In the genomic region with DNA sequence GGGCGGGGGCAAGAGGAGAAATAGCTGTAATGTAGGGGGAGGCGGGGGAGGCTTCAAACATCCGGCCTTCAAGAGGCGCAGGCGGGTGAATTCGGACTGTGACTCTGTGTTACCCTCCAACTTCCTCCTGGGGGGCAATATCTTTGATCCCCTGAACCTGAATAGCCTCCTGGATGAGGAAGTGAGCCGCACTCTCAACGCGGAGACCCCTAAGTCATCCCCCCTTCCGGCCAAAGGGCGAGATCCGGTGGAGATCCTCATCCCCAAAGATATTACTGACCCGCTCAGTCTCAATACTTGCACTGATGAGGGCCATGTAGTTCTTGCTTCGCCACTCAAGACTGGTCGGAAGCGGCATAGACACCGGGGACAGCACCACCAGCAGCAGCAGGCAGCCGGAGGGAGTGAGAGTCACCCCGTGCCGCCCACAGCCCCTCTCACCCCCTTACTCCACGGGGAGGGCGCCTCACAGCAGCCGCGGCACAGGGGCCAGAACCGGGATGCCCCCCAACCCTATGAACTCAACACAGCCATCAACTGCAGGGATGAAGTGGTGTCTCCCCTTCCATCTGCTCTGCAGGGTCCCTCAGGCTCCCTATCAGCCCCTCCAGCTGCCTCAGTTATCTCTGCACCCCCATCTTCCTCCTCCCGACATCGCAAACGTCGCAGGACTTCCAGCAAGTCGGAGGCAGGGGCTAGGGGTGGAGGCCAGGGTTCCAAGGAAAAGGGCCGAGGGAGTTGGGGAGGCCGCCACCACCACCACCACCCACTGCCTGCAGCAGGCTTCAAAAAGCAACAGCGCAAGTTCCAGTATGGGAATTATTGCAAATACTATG, we compare ENCODE assay signal across 7 cellular contexts. TPM values are rescaled to one million over a fixed set of nuclear protein-coding genes. Genes with fewer than 3 reads are reported as not detected.
DNase-seq lines count a peak whose midpoint lies in the region; ATAC-seq and TF ChIP-seq lines count a peak whose summit lies in the region.

No MANE protein-coding gene starts in this region.

- no peaks in the 10 kb centered on the region for H3K9me3 ChIP-seq in GM23248 (ENCODE audit: low read depth)
- no peaks in the 10 kb centered on the region for H3K9me3 ChIP-seq in SU-DHL-6 (ENCODE audit: insufficient read depth, low read length)
- no peaks in the 10 kb centered on the region for H3K9me3 ChIP-seq in lower lobe of right lung
- H3K9me3 ChIP-seq in subcutaneous abdominal adipose tissue (ENCODE audit: control insufficient read depth in 5 of 5, low read length in 5 of 5), result no peaks in the 10 kb centered on the region

- in situ Hi-C loops in GM23248 (cut with MboI), result no loop called here

- H3F3A ChIP-seq in GM23248 (ENCODE audit: insufficient read depth) (peaks cover 22% of the 10 kb centered on the region), SU-DHL-6 (ENCODE audit: insufficient read depth) (peaks cover 68% of the 10 kb centered on the region)

- peak overlapping the region; percentile 76 for H3K4me2 ChIP-seq in GM23248 (ENCODE audit: unreplicated experiment)
- H3K4me2 ChIP-seq in SU-DHL-6 (ENCODE audit: low read depth, low read length, poor library complexity, severe bottlenecking), result peak overlapping the region; percentile 76

- WGBS in GM23248 (ENCODE audit: low coverage in 1 of 2, low lambda C conversion rate in 2 of 2, missing lambda C conversion rate in 2 of 2), 2 experiments, result 22 to 25% methylated on average over 30 to 33 of the region's 33 CpGs

- peaks cover 3% of the 10 kb centered on the region; the same call in 1 of the 2 replicates for H3K36me3 ChIP-seq in GM23248 (ENCODE audit: low read depth)
- no peaks in the 10 kb centered on the region for H3K36me3 ChIP-seq in SU-DHL-6 (ENCODE audit: low read length)
- peaks cover 38% of the 10 kb centered on the region for H3K36me3 ChIP-seq in lower lobe of right lung
- H3K36me3 ChIP-seq in subcutaneous abdominal adipose tissue (ENCODE audit: control insufficient read depth in 5 of 5, insufficient read depth in 5 of 5, low read length in 5 of 5), result peaks cover 0 to 29% (median 23%) of the 10 kb centered on the region in 5 donors

- H3K27ac ChIP-seq in GM23248 (peak overlapping the region; percentile 100), SU-DHL-6 (ENCODE audit: low read depth, low read length) (peak overlapping the region; percentile 96), lower lobe of right lung (peak overlapping the region; percentile 98), subcutaneous abdominal adipose tissue (ENCODE audit: low read depth, low read length) (peak overlapping the region; percentile 95)

- TF ChIP-seq CTCF in SU-DHL-6 (IDR thresholded peaks at IDR 0.05; ENCODE audit: insufficient read depth, low read length, poor library complexity, severe bottlenecking), result no peak
- no peak for TF ChIP-seq CTCF in lower lobe of right lung (IDR thresholded peaks at IDR 0.05)

- no peaks in the 10 kb centered on the region for H3K27me3 ChIP-seq in GM23248 (replicated peaks; ENCODE audit: insufficient read depth)
- no peaks in the 10 kb centered on the region for H3K27me3 ChIP-seq in SU-DHL-6 (ENCODE audit: low read length)
- H3K27me3 ChIP-seq in lower lobe of right lung (ENCODE audit: low read depth), result no peaks in the 10 kb centered on the region
- H3K27me3 ChIP-seq in subcutaneous abdominal adipose tissue (ENCODE audit: control insufficient read depth in 5 of 5, insufficient read depth in 4 of 5, low read length in 5 of 5), result no peaks in the 10 kb centered on the region

- no peaks in the 10 kb centered on the region for H4K20me1 ChIP-seq in GM23248 (ENCODE audit: insufficient read depth)
- no peaks in the 10 kb centered on the region for H4K20me1 ChIP-seq in SU-DHL-6 (ENCODE audit: low read depth, low read length)

- peaks cover 60% of the 10 kb centered on the region for H3K79me2 ChIP-seq in GM23248 (ENCODE audit: insufficient read depth)
- peaks cover 39% of the 10 kb centered on the region for H3K79me2 ChIP-seq in SU-DHL-6 (ENCODE audit: insufficient read depth, low read length)

- H3K4me3 ChIP-seq in GM23248 (peak overlapping the region; percentile 92), SU-DHL-6 (ENCODE audit: insufficient read depth, low read length, poor library complexity, severe bottlenecking) (peak overlapping the region; percentile 88), lower lobe of right lung (peak overlapping the region; percentile 93), subcutaneous abdominal adipose tissue (ENCODE audit: low read depth in 1 of 5, low read length in 5 of 5) (peak overlapping the region; percentile 78 to 90 (median 84))

- ATAC-seq in lower lobe of right lung (no peak), GM19452 (IDR thresholded peaks at IDR 0.05; ENCODE audit: unreplicated experiment) (no peak)

- H3K4me1 ChIP-seq in GM23248 (ENCODE audit: insufficient read depth), result 0 out of 2 replicates have a peak, but pooled peaks cover 19% of the 10 kb centered on the region
- peaks cover 53% of the 10 kb centered on the region for H3K4me1 ChIP-seq in lower lobe of right lung
- H3K4me1 ChIP-seq in subcutaneous abdominal adipose tissue (ENCODE audit: control insufficient read depth in 5 of 5, insufficient read depth in 5 of 5, low read length in 5 of 5), result peaks cover 7 to 56% (median 54%) of the 10 kb centered on the region in 5 donors

- intact Hi-C loops in lower lobe of right lung (cut with DNase I), result no loop called here

- H3K9ac ChIP-seq in GM23248, result peak overlapping the region; percentile 98
- peak overlapping the region; percentile 99 for H3K9ac ChIP-seq in SU-DHL-6 (ENCODE audit: low read length)
- H3K9ac ChIP-seq in subcutaneous abdominal adipose tissue (ENCODE audit: low read length in 5 of 5), result peak overlapping the region in 4 of 5 donors; percentile 16 to 89 (median 70)

- peak overlapping the region; percentile 40 for H2AFZ ChIP-seq in GM23248
- H2AFZ ChIP-seq in SU-DHL-6 (ENCODE audit: low read depth, low read length, severe bottlenecking), result no peak overlapping the region

- H3K9me2 ChIP-seq in GM23248 (ENCODE audit: insufficient read depth) (no peaks in the 10 kb centered on the region), SU-DHL-6 (replicated peaks; ENCODE audit: insufficient read depth, low read length) (no peaks in the 10 kb centered on the region)

- DNase-seq in GM23248, result peak; percentile 55
- DNase-seq in central memory CD4-positive, alpha-beta T cell, result peak; percentile 34
- peak; percentile 50 for DNase-seq in lower lobe of right lung
- DNase-seq in NCI-H1092 (lab: John Stamatoyannopoulos, UW), result no peak

RNA-seq across cellular contexts. Expression of a gene that starts 1.0 kb away (rescaled TPM):
- 24.2 and 27.2 TPM in 2 replicates for total RNA-seq in GM23248 (2014; rRNA removed; shearing (Covaris generic))
- polyA plus RNA-seq in GM23248 (2016; fragmentation: Nextera tagmentation; extraction: Ambion mirVana), result 7.7 and 8.0 TPM in 2 replicates
- 36.3 TPM for total RNA-seq in lower lobe of right lung

RNA-seq across cellular contexts. Expression of a gene that starts 2.2 kb away (rescaled TPM):
- 0.89 and 1.9 TPM in 2 replicates for total RNA-seq in GM23248 (2014; rRNA removed; shearing (Covaris generic))
- polyA plus RNA-seq in GM23248 (2016; fragmentation: Nextera tagmentation; extraction: Ambion mirVana), result 3.6 and 4.2 TPM in 2 replicates
- 4.9 TPM for total RNA-seq in lower lobe of right lung

RNA-seq across cellular contexts. Expression of a gene that starts 5.6 kb away (rescaled TPM):
- total RNA-seq in GM23248 (2014; rRNA removed; shearing (Covaris generic)), result 11.9 and 15.8 TPM in 2 replicates
- polyA plus RNA-seq in GM23248 (2016; fragmentation: Nextera tagmentation; extraction: Ambion mirVana), result 15.7 and 20.0 TPM in 2 replicates
- total RNA-seq in lower lobe of right lung, result 24.5 TPM

RNA-seq across cellular contexts. Expression of a gene that starts 33.4 kb away (rescaled TPM):
- not detected in 2 replicates for total RNA-seq in GM23248 (2014; rRNA removed; shearing (Covaris generic))
- 0.50 TPM in 1 of 2 replicates, not detected in the other for polyA plus RNA-seq in GM23248 (2016; fragmentation: Nextera tagmentation; extraction: Ambion mirVana)
- total RNA-seq in lower lobe of right lung, result 1.7 TPM

RNA-seq across cellular contexts. Expression of a gene that starts 48.3 kb away (rescaled TPM):
- total RNA-seq in GM23248 (2014; rRNA removed; shearing (Covaris generic)), result 18.6 and 30.7 TPM in 2 replicates
- polyA plus RNA-seq in GM23248 (2016; fragmentation: Nextera tagmentation; extraction: Ambion mirVana), result 19.1 and 20.7 TPM in 2 replicates
- total RNA-seq in lower lobe of right lung, result 53.6 TPM
